10 cellular contexts compared by ENCODE assay signal in the genomic region with DNA sequence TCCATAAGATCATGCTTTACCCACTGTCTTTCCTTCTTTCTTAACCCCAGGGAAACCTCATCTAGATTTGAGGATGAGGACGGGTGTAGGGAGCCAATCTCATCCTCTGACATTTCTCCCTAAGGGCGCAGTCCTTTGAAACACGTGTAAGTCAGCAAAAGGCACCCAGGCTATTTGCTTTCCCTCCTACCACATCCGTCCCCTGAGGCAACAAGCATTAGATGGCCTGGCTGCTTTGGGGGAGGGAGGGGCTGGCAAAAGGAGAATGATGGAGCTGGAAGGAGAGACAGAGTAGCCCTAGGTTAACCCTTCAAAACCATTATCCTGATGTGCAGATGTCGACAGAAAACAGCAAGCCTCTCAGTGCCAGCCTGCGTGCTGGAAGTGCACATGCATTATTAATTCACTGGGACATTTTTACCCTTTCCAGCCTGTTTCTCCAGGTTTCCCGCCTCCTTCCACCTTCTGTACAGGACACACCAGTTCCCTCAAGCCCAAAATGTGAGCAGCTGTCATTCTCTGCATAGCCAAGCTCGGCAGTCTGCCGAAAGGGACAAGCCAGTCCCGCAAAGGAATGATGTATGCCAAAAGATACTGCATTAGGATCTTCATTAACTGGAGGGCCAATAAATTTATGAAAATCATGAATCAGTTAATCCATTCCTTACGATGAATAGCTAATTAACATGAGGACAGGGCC.
DNase-seq lines count a peak whose midpoint lies in the region; FAIRE-seq and TF ChIP-seq lines count a peak whose summit lies in the region.
"Had no signal": no experiment of that assay in that cellular context is flagged by ENCODE, and none has a peak within 500 bp of the region (broad histone marks: within the 10 kb centered on the region; RNA-seq: fewer than 3 reads in every experiment).

No MANE protein-coding gene starts in this region.

- intact Hi-C loops in activated CD4-positive, alpha-beta T cell treated with anti-CD3 and anti-CD28 coated beads, Interleukin-2, amount 10 ng/mL, durations not matched to agents 24 days and 14 days (cut with micrococcal nuclease): loop anchor here (1.0 to 5.0 kb wide), 9 partner anchors 10 to 583 kb away; partner anchors contain the start of gene JARID2

- no peaks in the 10 kb centered on the region for H3K36me3 ChIP-seq in bronchial epithelial cell (ENCODE audit: control insufficient read depth, insufficient read depth, low read length)
- H3K36me3 ChIP-seq in smooth muscle cell (ENCODE audit: low read depth): no peaks in the 10 kb centered on the region
- H3K36me3 ChIP-seq: gastrocnemius medialis had no signal

- peaks cover 23% of the 10 kb centered on the region for H3K4me1 Mint-ChIP-seq in activated CD4-positive, alpha-beta T cell treated with anti-CD3 and anti-CD28 coated beads, Interleukin-2, amount 10 ng/mL, durations not matched to agents 24 days and 14 days

- H3K27ac ChIP-seq in smooth muscle cell (ENCODE audit: low read depth): peak overlapping the region; percentile 83
- H3K27ac ChIP-seq: gastrocnemius medialis had no signal

- H3K36me3 Mint-ChIP-seq in activated CD4-positive, alpha-beta T cell treated with anti-CD3 and anti-CD28 coated beads, Interleukin-2, amount 10 ng/mL, durations not matched to agents 24 days and 14 days (ENCODE audit: low read depth): no peaks in the 10 kb centered on the region

- H3K9me3 ChIP-seq in smooth muscle cell (replicated peaks; ENCODE audit: low read depth): no peaks in the 10 kb centered on the region
- H3K9me3 ChIP-seq: gastrocnemius medialis had no signal

- H3K4me3 Mint-ChIP-seq in activated CD4-positive, alpha-beta T cell treated with anti-CD3 and anti-CD28 coated beads, Interleukin-2, amount 10 ng/mL, durations not matched to agents 24 days and 14 days: peak overlapping the region; percentile 67

- no peak overlapping the region for H3K9ac ChIP-seq in smooth muscle cell (ENCODE audit: low read depth)

- peak overlapping the region; percentile 86 for H3K27ac Mint-ChIP-seq in activated CD4-positive, alpha-beta T cell treated with anti-CD3 and anti-CD28 coated beads, Interleukin-2, amount 10 ng/mL, durations not matched to agents 24 days and 14 days

- H3K9me3 Mint-ChIP-seq in activated CD4-positive, alpha-beta T cell treated with anti-CD3 and anti-CD28 coated beads, Interleukin-2, amount 10 ng/mL, durations not matched to agents 24 days and 14 days: no peaks in the 10 kb centered on the region

- no peak overlapping the region for H3K4me2 ChIP-seq in smooth muscle cell

- H3K27me3 ChIP-seq in bronchial epithelial cell (ENCODE audit: control insufficient read depth, insufficient read depth, low read length) (no peaks in the 10 kb centered on the region), smooth muscle cell (ENCODE audit: low read depth) (no peaks in the 10 kb centered on the region)
- H3K27me3 ChIP-seq: gastrocnemius medialis had no signal

- H4K20me1 ChIP-seq in smooth muscle cell (ENCODE audit: low read depth): no peaks in the 10 kb centered on the region

- FAIRE-seq in bronchial epithelial cell (lab: Jason Lieb, UNC): no peak

- no peak overlapping the region for H3K4me3 ChIP-seq in bronchial epithelial cell (ENCODE audit: low read depth, low read length)
- no peak overlapping the region for H3K4me3 ChIP-seq in smooth muscle cell
- H3K4me3 ChIP-seq: gastrocnemius medialis had no signal

- no peak for DNase-seq in activated CD4-positive, alpha-beta T cell treated with anti-CD3 and anti-CD28 coated beads, Interleukin-2, amount 10 ng/mL, durations not matched to agents 24 days and 14 days
- DNase-seq in activated CD4-positive, alpha-beta T cell treated with anti-CD3 and anti-CD28 coated beads, Interleukin-2, amount 50 U/mL, for 1 hour: no peak
- peak; percentile 88 for DNase-seq in NCI-H146 treated with DMSO at 0.1 percent for 48 hours (lab: John Stamatoyannopoulos, UW; ENCODE audit: unreplicated experiment)
- peak; percentile 33 for DNase-seq in bronchial epithelial cell (ENCODE audit: low read depth)
- no peak for DNase-seq in smooth muscle cell (lab: John Stamatoyannopoulos, UW; ENCODE audit: unreplicated experiment)
- DNase-seq in UCSD-AML1 (lab: John Stamatoyannopoulos, UW; ENCODE audit: unreplicated experiment): no peak
- no peak for DNase-seq in midbrain (lab: John Stamatoyannopoulos, UW)
- no peak for DNase-seq in SIG-M5 (lab: John Stamatoyannopoulos, UW)
- DNase-seq: gastrocnemius medialis, Right ventricle myocardium superior had no signal

- H3K79me2 ChIP-seq in smooth muscle cell (ENCODE audit: low read depth): no peaks in the 10 kb centered on the region

- 54% methylated on average over 11 of the region's 11 CpGs for WGBS in smooth muscle cell (ENCODE audit: low lambda C conversion rate)

- no peaks in the 10 kb centered on the region for H3F3A ChIP-seq in smooth muscle cell (ENCODE audit: low read depth)

- TF ChIP-seq CTCF in bronchial epithelial cell (IDR thresholded peaks at IDR 0.05; ENCODE audit: insufficient read depth, low read length, severe bottlenecking) (no peak), smooth muscle cell (IDR thresholded peaks at IDR 0.05; ENCODE audit: borderline replicate concordance, insufficient read depth, poor library complexity, severe bottlenecking) (no peak)

- peaks cover 10% of the 10 kb centered on the region for H3K27me3 Mint-ChIP-seq in activated CD4-positive, alpha-beta T cell treated with anti-CD3 and anti-CD28 coated beads, Interleukin-2, amount 10 ng/mL, durations not matched to agents 24 days and 14 days

- H2AFZ ChIP-seq in smooth muscle cell (ENCODE audit: low read depth): no peak overlapping the region

- peaks cover 26% of the 10 kb centered on the region for H3K4me1 ChIP-seq in smooth muscle cell (ENCODE audit: low read depth)
- H3K4me1 ChIP-seq: gastrocnemius medialis had no signal

Comparison
In these comparisons a context has a peak if more than half of its experiments do, and no peak if none do; other contexts are left out.
1. DNase-seq: peak in NCI-H146 treated with DMSO at 0.1 percent for 48 hours (single experiment) and bronchial epithelial cell (single experiment); none in activated CD4-positive, alpha-beta T cell treated with anti-CD3 and anti-CD28 coated beads, Interleukin-2, amount 10 ng/mL, durations not matched to agents 24 days and 14 days (single experiment), activated CD4-positive, alpha-beta T cell treated with anti-CD3 and anti-CD28 coated beads, Interleukin-2, amount 50 U/mL, for 1 hour (single experiment), smooth muscle cell (single experiment), UCSD-AML1 (single experiment), midbrain (single experiment) and SIG-M5 (single experiment).